Comparison of ENCODE assay signal across 8 cellular contexts in genomic region chr18:48952287-48953095, GRCh38. TPM values are rescaled to one million over a fixed set of nuclear protein-coding genes. Genes with fewer than 3 reads are reported as not detected.
A peak's percentile ranks its signal among the peaks of the same experiment; 100 is the strongest.
DNase-seq lines count a peak whose midpoint lies in the region; ATAC-seq and TF ChIP-seq lines count a peak whose summit lies in the region.

No MANE protein-coding gene starts in this region.

- peaks cover 11 to 24% of the 10 kb centered on the region in 2 donors for H3K4me1 Mint-ChIP-seq in stimulated activated naive B cell treated with anti-CD40 and anti-IgM and Interleukin-4, amounts not matched to agents 10 μg/mL and 1 μg/mL and 100 μg/mL, for 72 hours

- H3K9me3 Mint-ChIP-seq in stimulated activated naive B cell treated with anti-CD40 and anti-IgM and Interleukin-4, amounts not matched to agents 10 μg/mL and 1 μg/mL and 100 μg/mL, for 72 hours = no peaks in the 10 kb centered on the region

- 0% methylated on average over 9 of the region's 66 CpGs for WGBS in right lobe of liver (ENCODE audit: insufficient coverage, low coverage, low lambda C conversion rate, missing lambda C conversion rate)

- H3K27ac Mint-ChIP-seq in stimulated activated naive B cell treated with anti-CD40 and anti-IgM and Interleukin-4, amounts not matched to agents 10 μg/mL and 1 μg/mL and 100 μg/mL, for 72 hours = peak overlapping the region; percentile 99

- peak overlapping the region; percentile 87 for H3K27ac ChIP-seq in duodenal mucosa (ENCODE audit: low read depth, low read length)
- H3K27ac ChIP-seq in right lobe of liver = peak overlapping the region; percentile 91 to 99 (median 97)

- TF ChIP-seq CTCF in AG04449 (IDR thresholded peaks at IDR 0.05; ENCODE audit: insufficient read depth, low read length, missing control alignments) (no peak), right lobe of liver (IDR thresholded peaks at IDR 0.05) (no peak)

- H3K9me3 ChIP-seq in duodenal mucosa (ENCODE audit: control insufficient read depth in 1 of 2, low read length in 2 of 2) (no peaks in the 10 kb centered on the region), right lobe of liver (no peaks in the 10 kb centered on the region)

- peak overlapping the region; percentile 96 to 98 for H3K4me3 Mint-ChIP-seq in stimulated activated naive B cell treated with anti-CD40 and anti-IgM and Interleukin-4, amounts not matched to agents 10 μg/mL and 1 μg/mL and 100 μg/mL, for 72 hours

- peaks cover 16 to 20% of the 10 kb centered on the region in 2 donors for H3K36me3 Mint-ChIP-seq in stimulated activated naive B cell treated with anti-CD40 and anti-IgM and Interleukin-4, amounts not matched to agents 10 μg/mL and 1 μg/mL and 100 μg/mL, for 72 hours

- ATAC-seq in GM18511 (IDR thresholded peaks at IDR 0.05; ENCODE audit: unreplicated experiment) = peak; percentile 32
- ATAC-seq in HG02938 (IDR thresholded peaks at IDR 0.05; ENCODE audit: unreplicated experiment) = peak; percentile 28
- ATAC-seq in right lobe of liver = peak; percentile 63 to 74 (median 69)
- peak; percentile 45 to 49 for ATAC-seq in stimulated activated naive B cell treated with anti-CD40 and anti-IgM and Interleukin-4, amounts not matched to agents 10 μg/mL and 1 μg/mL and 100 μg/mL, for 72 hours (replicated peaks)

- POLR2A ChIA-PET in AG04449 (lab: Yijun Ruan, JAX) = interaction anchor here (0.6 to 2.8 kb wide), 17 partner anchors 11 to 399 kb away, joined by 3 to 16 read pairs (median 4); no protein-coding TSS in a partner anchor

- intact Hi-C loops in right lobe of liver (cut with DNase I) = no loop called here

- H3K27me3 Mint-ChIP-seq in stimulated activated naive B cell treated with anti-CD40 and anti-IgM and Interleukin-4, amounts not matched to agents 10 μg/mL and 1 μg/mL and 100 μg/mL, for 72 hours = no peaks in the 10 kb centered on the region

- peak overlapping the region; percentile 73 to 78 for H3K9ac ChIP-seq in duodenal mucosa (ENCODE audit: low read depth in 1 of 2, low read length in 2 of 2)

- H3K4me3 ChIP-seq in AG04449 (ENCODE audit: low read depth, low read length) (peak overlapping the region; percentile 59), duodenal mucosa (ENCODE audit: low read depth in 1 of 2, low read length in 2 of 2) (peak overlapping the region; percentile 62 to 78), right lobe of liver (peak overlapping the region; percentile 50 to 77 (median 76))

- DNase-seq in AG04449 (ENCODE audit: low read depth, low spot score) (no peak), NCI-H2171 treated with DMSO at 0.1 percent for 48 hours (lab: John Stamatoyannopoulos, UW) (peak; percentile 66), right lobe of liver (peak; percentile 83)
- DNase-seq in activated CD4-positive, alpha-beta T cell treated with anti-CD3 and anti-CD28 coated beads for 4 hours = peak; percentile 38 to 58
- DNase-seq in stimulated activated naive B cell treated with anti-CD40 and anti-IgM and Interleukin-4, amounts not matched to agents 10 μg/mL and 1 μg/mL and 100 μg/mL, for 72 hours = peak; percentile 54

- H3K4me1 ChIP-seq in duodenal mucosa (ENCODE audit: control insufficient read depth in 1 of 2, insufficient read depth in 2 of 2, low read length in 2 of 2) = peaks cover 30 to 31% of the 10 kb centered on the region in 2 donors
- peaks cover 0 to 6% (median 3%) of the 10 kb centered on the region in 4 donors for H3K4me1 ChIP-seq in right lobe of liver

- H3K27me3 ChIP-seq in duodenal mucosa (ENCODE audit: control insufficient read depth in 1 of 2, insufficient read depth in 2 of 2, low read length in 2 of 2) (no peaks in the 10 kb centered on the region), right lobe of liver (no peaks in the 10 kb centered on the region)

- H3K36me3 ChIP-seq in duodenal mucosa (ENCODE audit: control insufficient read depth in 1 of 2, insufficient read depth in 2 of 2, low read length in 2 of 2) (no peaks in the 10 kb centered on the region), right lobe of liver (no peaks in the 10 kb centered on the region)

- peak; percentile 74 for TF ChIP-seq POLR2A in right lobe of liver (IDR thresholded peaks at IDR 0.05)

- CTCF ChIA-PET in AG04449 (lab: Yijun Ruan, JAX) = interaction anchor here (1.1 to 3.7 kb wide), 5 partner anchors 32 to 288 kb away, joined by 3 to 12 read pairs (median 3); no protein-coding TSS in a partner anchor

RNA-seq across cellular contexts. Expression of gene SMAD7, which starts 1.7 kb away (rescaled TPM):
- 10 to 100 TPM in 4 of 6 experiments, 1 to 10 TPM in 2; 8.2 to 13.5 (median 11.0) TPM for total RNA-seq in right lobe of liver
